In the genomic region with DNA sequence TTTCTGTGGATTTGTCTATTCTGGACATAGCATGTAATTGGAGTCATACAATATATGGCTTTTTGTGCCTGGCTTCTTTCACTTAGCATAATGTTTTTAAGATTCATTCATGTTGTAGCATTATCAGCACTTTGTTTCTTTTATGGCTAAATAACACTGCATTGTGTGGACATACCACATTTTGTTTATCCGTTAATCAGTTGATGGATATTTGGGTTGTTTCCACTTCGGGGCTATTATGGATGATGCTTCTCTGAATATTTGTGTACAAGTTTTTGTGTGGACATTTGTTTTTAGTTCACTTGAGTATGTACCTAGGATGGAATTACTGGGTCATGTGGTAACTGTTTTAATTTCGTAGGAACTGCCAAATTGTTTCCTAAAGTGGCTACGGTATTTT, we compare ENCODE assay signal across 1 cellular context.
TF ChIP-seq lines count a peak whose summit lies in the region.

No MANE protein-coding gene starts in this region.

TF ChIP-seq in SK-N-SH treated with all-trans-retinoic acid at 6 μM for 48 hours, 23 proteins besides CTCF, POLR2A, EP300 and RAD21:
- TF ChIP-seq, protein P1, sequence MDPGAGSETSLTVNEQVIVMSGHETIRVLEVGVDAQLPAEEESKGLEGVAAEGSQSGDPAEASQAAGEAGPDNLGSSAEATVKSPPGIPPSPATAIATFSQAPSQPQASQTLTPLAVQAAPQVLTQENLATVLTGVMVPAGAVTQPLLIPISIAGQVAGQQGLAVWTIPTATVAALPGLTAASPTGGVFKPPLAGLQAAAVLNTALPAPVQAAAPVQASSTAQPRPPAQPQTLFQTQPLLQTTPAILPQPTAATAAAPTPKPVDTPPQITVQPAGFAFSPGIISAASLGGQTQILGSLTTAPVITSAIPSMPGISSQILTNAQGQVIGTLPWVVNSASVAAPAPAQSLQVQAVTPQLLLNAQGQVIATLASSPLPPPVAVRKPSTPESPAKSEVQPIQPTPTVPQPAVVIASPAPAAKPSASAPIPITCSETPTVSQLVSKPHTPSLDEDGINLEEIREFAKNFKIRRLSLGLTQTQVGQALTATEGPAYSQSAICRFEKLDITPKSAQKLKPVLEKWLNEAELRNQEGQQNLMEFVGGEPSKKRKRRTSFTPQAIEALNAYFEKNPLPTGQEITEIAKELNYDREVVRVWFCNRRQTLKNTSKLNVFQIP (CRISPR knock-in tag; IDR thresholded peaks at IDR 0.05; ENCODE audit: borderline replicate concordance, low read depth) = no peak
- peak; percentile 68; the same call in 1 of the 2 replicates for TF ChIP-seq ZNF8 (CRISPR knock-in tag; IDR thresholded peaks at IDR 0.05)
- no peak for TF ChIP-seq ARNTL (CRISPR knock-in tag; IDR thresholded peaks at IDR 0.05; ENCODE audit: borderline replicate concordance, low read depth)
- TF ChIP-seq, protein P2, sequence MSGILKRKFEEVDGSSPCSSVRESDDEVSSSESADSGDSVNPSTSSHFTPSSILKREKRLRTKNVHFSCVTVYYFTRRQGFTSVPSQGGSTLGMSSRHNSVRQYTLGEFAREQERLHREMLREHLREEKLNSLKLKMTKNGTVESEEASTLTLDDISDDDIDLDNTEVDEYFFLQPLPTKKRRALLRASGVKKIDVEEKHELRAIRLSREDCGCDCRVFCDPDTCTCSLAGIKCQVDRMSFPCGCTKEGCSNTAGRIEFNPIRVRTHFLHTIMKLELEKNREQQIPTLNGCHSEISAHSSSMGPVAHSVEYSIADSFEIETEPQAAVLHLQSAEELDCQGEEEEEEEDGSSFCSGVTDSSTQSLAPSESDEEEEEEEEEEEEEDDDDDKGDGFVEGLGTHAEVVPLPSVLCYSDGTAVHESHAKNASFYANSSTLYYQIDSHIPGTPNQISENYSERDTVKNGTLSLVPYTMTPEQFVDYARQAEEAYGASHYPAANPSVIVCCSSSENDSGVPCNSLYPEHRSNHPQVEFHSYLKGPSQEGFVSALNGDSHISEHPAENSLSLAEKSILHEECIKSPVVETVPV (CRISPR knock-in tag; IDR thresholded peaks at IDR 0.05) = no peak
